10 cellular contexts compared by ENCODE assay signal in the genomic region with DNA sequence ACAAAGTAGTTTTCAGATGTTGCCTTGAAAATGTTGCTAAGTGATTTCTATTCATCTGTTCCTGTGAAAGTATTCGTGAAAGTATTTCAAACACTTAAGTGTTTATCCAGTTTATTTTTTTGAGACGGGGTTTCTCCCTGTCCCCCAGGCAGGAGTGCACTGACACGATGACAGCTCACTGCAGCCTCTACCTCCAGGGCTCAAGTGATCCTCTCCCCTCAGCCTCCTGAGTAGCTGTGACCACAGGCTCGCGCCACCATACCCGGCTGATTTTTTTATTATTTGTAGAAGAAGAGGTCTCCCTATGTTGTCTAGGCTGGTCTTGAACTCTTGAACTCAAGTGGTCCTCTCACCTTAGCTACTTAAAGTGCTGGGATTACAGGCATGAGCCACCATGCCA. TPM values are rescaled to one million over a fixed set of nuclear protein-coding genes. Genes with fewer than 3 reads are reported as not detected.
DNase-seq lines count a peak whose midpoint lies in the region; ATAC-seq and TF ChIP-seq lines count a peak whose summit lies in the region.
"Had no signal": no experiment of that assay in that cellular context is flagged by ENCODE, and none has a peak within 500 bp of the region (broad histone marks: within the 10 kb centered on the region; RNA-seq: fewer than 3 reads in every experiment).

No MANE protein-coding gene starts in this region.

- BruUV-seq in Panc1 (replicated peaks; lab: Mats Ljungman, UMichigan): no TSS peak

- in situ Hi-C loops in Panc1 (cut with HindIII; ENCODE audit: low pct_unique_long_range_greater_than_20kb, low sequenced_read_pairs): no loop called here

- H3K9me2 ChIP-seq in GM23338 (ENCODE audit: insufficient read depth): no peaks in the 10 kb centered on the region

- H3K27ac ChIP-seq in GM23338 (ENCODE audit: low read depth): no peak overlapping the region
- H3K27ac ChIP-seq in Panc1 (ENCODE audit: low read length): no peak overlapping the region; the same call in 1 of the 2 replicates
- peak overlapping the region; percentile 100 for H3K27ac ChIP-seq in rectal smooth muscle tissue (ENCODE audit: low read depth, low read length)

- peak overlapping the region; percentile 96 for H3K4me3 Mint-ChIP-seq in GM23338

- H3K36me3 ChIP-seq in GM23338 (ENCODE audit: insufficient read depth): no peaks in the 10 kb centered on the region
- H3K36me3 ChIP-seq in Panc1 (ENCODE audit: control insufficient read depth, insufficient read depth, low read length): no peaks in the 10 kb centered on the region; the same call in 1 of the 2 replicates
- no peaks in the 10 kb centered on the region for H3K36me3 ChIP-seq in rectal smooth muscle tissue (ENCODE audit: control insufficient read depth, insufficient read depth, low read length)

- H3K27me3 ChIP-seq in GM23338 (ENCODE audit: insufficient read depth) (no peaks in the 10 kb centered on the region), Panc1 (ENCODE audit: control insufficient read depth, insufficient read depth, low read length) (no peaks in the 10 kb centered on the region), rectal smooth muscle tissue (ENCODE audit: control insufficient read depth, insufficient read depth, low read length) (no peaks in the 10 kb centered on the region)

- no peaks in the 10 kb centered on the region for H3K9me3 ChIP-seq in Panc1 (ENCODE audit: control insufficient read depth, insufficient read depth, low read depth, low read length)

- no peaks in the 10 kb centered on the region for H3K36me3 Mint-ChIP-seq in GM23338 (ENCODE audit: low read depth)

- peak overlapping the region; percentile 89 for H3K4me3 ChIP-seq in GM23338
- peak overlapping the region; percentile 76 to 81; a peak in 3 of 4 replicates for H3K4me3 ChIP-seq in Panc1 (ENCODE audit: low read depth in 2 of 2, low read length in 2 of 2)
- peak overlapping the region; percentile 89 for H3K4me3 ChIP-seq in epithelial cell of esophagus (ENCODE audit: low read length)
- H3K4me3 ChIP-seq in rectal smooth muscle tissue (ENCODE audit: low read length): peak overlapping the region; percentile 99

- no peak for ATAC-seq in GM23338
- ATAC-seq in Panc1: no peak
- no peak for ATAC-seq in esophagus mucosa
- ATAC-seq: activated CD4-positive, CD25-positive, alpha-beta regulatory T cell treated with anti-CD3 and anti-CD28 coated beads, Interleukin-2, amount 50 U/mL, for 24 hours had no signal

- no peak for TF ChIP-seq CTCF in GM23338 (conservative IDR thresholded peaks at IDR 0.05; ENCODE audit: low read depth in 2 of 2)
- no peak for TF ChIP-seq CTCF in Panc1 (IDR thresholded peaks at IDR 0.05)
- TF ChIP-seq CTCF in epithelial cell of esophagus (IDR thresholded peaks at IDR 0.05; ENCODE audit: insufficient read depth, low read depth, low read length, missing control alignments): no peak

- peaks cover 30% of the 10 kb centered on the region; the same call in 1 of the 2 replicates for H4K20me1 ChIP-seq in GM23338 (replicated peaks; ENCODE audit: insufficient read depth)

- DNase-seq in GM23338 (ENCODE audit: low spot score) (no peak), Panc1 (ENCODE audit: low read depth, low spot score) (no peak), epithelial cell of esophagus (ENCODE audit: low read depth) (no peak), NCI-H82 (lab: John Stamatoyannopoulos, UW) (no peak), NCI-H146 treated with DMSO at 0.1 percent for 48 hours (lab: John Stamatoyannopoulos, UW; ENCODE audit: unreplicated experiment) (no peak)
- DNase-seq in activated effector memory CD4-positive, alpha-beta T cell treated with Interleukin-2 at 50 U/mL for 16 hours: no peak
- DNase-seq: occipital lobe had no signal

- CTCF ChIA-PET in Panc1 (lab: Charles Lee): no interaction called here

- no peaks in the 10 kb centered on the region for H3K9me3 Mint-ChIP-seq in GM23338

- peaks cover 33% of the 10 kb centered on the region for H3K4me1 Mint-ChIP-seq in GM23338

- peak overlapping the region; percentile 96 for H3K4me2 ChIP-seq in GM23338

- peaks cover 7% of the 10 kb centered on the region; the same call in 1 of the 2 replicates for H3F3A ChIP-seq in GM23338 (replicated peaks; ENCODE audit: low read depth)

- intact Hi-C loops in Panc1 (cut with micrococcal nuclease; ENCODE audit: unreplicated experiment): no loop called here

- no peak overlapping the region for H3K9ac ChIP-seq in rectal smooth muscle tissue (ENCODE audit: low read length)

- H3K4me1 ChIP-seq in GM23338 (ENCODE audit: insufficient read depth) (peaks cover 10% of the 10 kb centered on the region; the same call in 1 of the 2 replicates), Panc1 (ENCODE audit: control insufficient read depth, insufficient read depth, low read length) (peaks cover 5% of the 10 kb centered on the region; the same call in 1 of the 2 replicates), rectal smooth muscle tissue (ENCODE audit: control insufficient read depth, insufficient read depth, low read length) (peaks cover 5% of the 10 kb centered on the region)

- H3K27me3 Mint-ChIP-seq in GM23338 (ENCODE audit: insufficient read depth, low read depth, poor library complexity): peaks cover 11% of the 10 kb centered on the region

- no peak overlapping the region for H2AFZ ChIP-seq in GM23338

- H3K27ac Mint-ChIP-seq in GM23338: no peak overlapping the region

- POLR2A ChIA-PET in Panc1 (lab: Charles Lee): no interaction called here

- H3K79me2 ChIP-seq in GM23338 (replicated peaks; ENCODE audit: insufficient read depth): peaks cover 62% of the 10 kb centered on the region

TF ChIP-seq in GM23338, 12 proteins besides CTCF, POLR2A, EP300 and RAD21 (continues in another document):
- TF ChIP-seq, protein P1, sequence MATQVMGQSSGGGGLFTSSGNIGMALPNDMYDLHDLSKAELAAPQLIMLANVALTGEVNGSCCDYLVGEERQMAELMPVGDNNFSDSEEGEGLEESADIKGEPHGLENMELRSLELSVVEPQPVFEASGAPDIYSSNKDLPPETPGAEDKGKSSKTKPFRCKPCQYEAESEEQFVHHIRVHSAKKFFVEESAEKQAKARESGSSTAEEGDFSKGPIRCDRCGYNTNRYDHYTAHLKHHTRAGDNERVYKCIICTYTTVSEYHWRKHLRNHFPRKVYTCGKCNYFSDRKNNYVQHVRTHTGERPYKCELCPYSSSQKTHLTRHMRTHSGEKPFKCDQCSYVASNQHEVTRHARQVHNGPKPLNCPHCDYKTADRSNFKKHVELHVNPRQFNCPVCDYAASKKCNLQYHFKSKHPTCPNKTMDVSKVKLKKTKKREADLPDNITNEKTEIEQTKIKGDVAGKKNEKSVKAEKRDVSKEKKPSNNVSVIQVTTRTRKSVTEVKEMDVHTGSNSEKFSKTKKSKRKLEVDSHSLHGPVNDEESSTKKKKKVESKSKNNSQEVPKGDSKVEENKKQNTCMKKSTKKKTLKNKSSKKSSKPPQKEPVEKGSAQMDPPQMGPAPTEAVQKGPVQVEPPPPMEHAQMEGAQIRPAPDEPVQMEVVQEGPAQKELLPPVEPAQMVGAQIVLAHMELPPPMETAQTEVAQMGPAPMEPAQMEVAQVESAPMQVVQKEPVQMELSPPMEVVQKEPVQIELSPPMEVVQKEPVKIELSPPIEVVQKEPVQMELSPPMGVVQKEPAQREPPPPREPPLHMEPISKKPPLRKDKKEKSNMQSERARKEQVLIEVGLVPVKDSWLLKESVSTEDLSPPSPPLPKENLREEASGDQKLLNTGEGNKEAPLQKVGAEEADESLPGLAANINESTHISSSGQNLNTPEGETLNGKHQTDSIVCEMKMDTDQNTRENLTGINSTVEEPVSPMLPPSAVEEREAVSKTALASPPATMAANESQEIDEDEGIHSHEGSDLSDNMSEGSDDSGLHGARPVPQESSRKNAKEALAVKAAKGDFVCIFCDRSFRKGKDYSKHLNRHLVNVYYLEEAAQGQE (IDR thresholded peaks at IDR 0.05; ENCODE audit: unreplicated experiment): no peak
- TF ChIP-seq STAT1 (IDR thresholded peaks at IDR 0.05; ENCODE audit: unreplicated experiment) (no peak), ZNF114 (CRISPR knock-in tag; IDR thresholded peaks at IDR 0.05) (no peak), NANOG (IDR thresholded peaks at IDR 0.05; ENCODE audit: borderline replicate concordance) (no peak), POLR2AphosphoS5 (IDR thresholded peaks at IDR 0.05; ENCODE audit: low read depth) (no peak), JUNB (IDR thresholded peaks at IDR 0.05; ENCODE audit: unreplicated experiment) (no peak), CREB1 (CRISPR knock-in tag; IDR thresholded peaks at IDR 0.05; ENCODE audit: low read depth) (no peak), ZNF331 (CRISPR knock-in tag; IDR thresholded peaks at IDR 0.05; ENCODE audit: low read depth) (no peak), EZH2 (IDR thresholded peaks at IDR 0.05; ENCODE audit: low read depth, unreplicated experiment) (no peak), EZH2phosphoT487 (IDR thresholded peaks at IDR 0.05; ENCODE audit: unreplicated experiment) (no peak)
- TF ChIP-seq, protein P2, sequence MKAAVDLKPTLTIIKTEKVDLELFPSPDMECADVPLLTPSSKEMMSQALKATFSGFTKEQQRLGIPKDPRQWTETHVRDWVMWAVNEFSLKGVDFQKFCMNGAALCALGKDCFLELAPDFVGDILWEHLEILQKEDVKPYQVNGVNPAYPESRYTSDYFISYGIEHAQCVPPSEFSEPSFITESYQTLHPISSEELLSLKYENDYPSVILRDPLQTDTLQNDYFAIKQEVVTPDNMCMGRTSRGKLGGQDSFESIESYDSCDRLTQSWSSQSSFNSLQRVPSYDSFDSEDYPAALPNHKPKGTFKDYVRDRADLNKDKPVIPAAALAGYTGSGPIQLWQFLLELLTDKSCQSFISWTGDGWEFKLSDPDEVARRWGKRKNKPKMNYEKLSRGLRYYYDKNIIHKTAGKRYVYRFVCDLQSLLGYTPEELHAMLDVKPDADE (IDR thresholded peaks at IDR 0.05): no peak

RNA-seq across cellular contexts. Expression of a gene that starts 1.7 kb away (rescaled TPM):
- total RNA-seq in GM23338 (2014; rRNA removed; shearing (Covaris generic)): 42.4 and 43.5 TPM in 2 replicates
- polyA plus RNA-seq in GM23338 (2016; fragmentation: Nextera tagmentation; extraction: Ambion mirVana): 12.6 and 15.7 TPM in 2 replicates
- total RNA-seq in Panc1 (2021; ENCODE audit: unreplicated experiment) (26.3 TPM), esophagus mucosa (9.3 TPM)
- 19.6 TPM for polyA plus RNA-seq in Panc1 (2012; ENCODE audit: insufficient read length)
